8 cellular contexts compared by ENCODE assay signal in the genomic region with DNA sequence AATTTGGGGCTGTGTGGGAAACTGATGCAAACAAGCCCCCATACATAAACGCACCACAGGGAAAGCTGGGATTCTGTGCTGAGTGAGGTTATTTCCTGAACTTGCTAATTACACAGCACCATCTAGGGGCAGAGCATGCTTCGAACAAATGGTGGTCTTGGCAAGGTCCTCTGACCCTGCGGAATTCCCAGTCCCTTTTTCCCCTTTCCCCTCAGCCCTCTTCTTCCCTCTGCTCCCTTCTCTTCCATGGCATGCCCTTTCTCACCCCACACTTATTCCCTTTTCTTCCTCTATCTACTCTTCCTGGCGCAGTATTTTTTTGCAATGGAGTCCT.
DNase-seq lines count a peak whose midpoint lies in the region; ATAC-seq and TF ChIP-seq lines count a peak whose summit lies in the region.

No MANE protein-coding gene starts in this region.

- H3K4me3 ChIP-seq in LNCaP clone FGC (ENCODE audit: low read depth, low read length) (no peak overlapping the region), astrocyte of the spinal cord (ENCODE audit: low read depth, low read length) (no peak overlapping the region)

- peak; percentile 45 for TF ChIP-seq CTCF in LNCaP clone FGC (IDR thresholded peaks at IDR 0.05; ENCODE audit: control insufficient read depth, extremely low read depth, insufficient read depth)
- peak; percentile 68 for TF ChIP-seq CTCF in astrocyte of the spinal cord (IDR thresholded peaks at IDR 0.05; ENCODE audit: low read depth, low read length)
- TF ChIP-seq CTCF in CD14-positive monocyte (IDR thresholded peaks at IDR 0.05) = no peak

- H3K4me3 Mint-ChIP-seq in CD14-positive monocyte = no peak overlapping the region

- intact Hi-C loops in CD14-positive monocyte (cut with micrococcal nuclease) = no loop called here

- DNase-seq in COR-L47 (lab: John Stamatoyannopoulos, UW) (peak; percentile 18), LNCaP clone FGC (ENCODE audit: low read depth) (no peak), astrocyte of the spinal cord (ENCODE audit: low read depth, low spot score) (peak; percentile 53), kidney tubule cell (ENCODE audit: low spot score) (peak; percentile 59), CD14-positive monocyte (ENCODE audit: low spot score) (no peak)
- DNase-seq in activated CD4-positive, CD25-positive, alpha-beta regulatory T cell treated with anti-CD3 and anti-CD28 coated beads, Interleukin-2, amount 50 U/mL, for 72 hours = no peak

- in situ Hi-C loops in astrocyte of the spinal cord (cut with HindIII; ENCODE audit: low sequenced_read_pairs) = no loop called here

- H3K4me1 Mint-ChIP-seq in CD14-positive monocyte = peaks cover 14% of the 10 kb centered on the region

- H3K27me3 Mint-ChIP-seq in CD14-positive monocyte (ENCODE audit: low read depth in 3 of 3) = peaks cover 1 to 9% (median 5%) of the 10 kb centered on the region in 3 donors

- ATAC-seq in HG03196 (IDR thresholded peaks at IDR 0.05; ENCODE audit: unreplicated experiment) (no peak), GM19455 (IDR thresholded peaks at IDR 0.05; ENCODE audit: unreplicated experiment) (no peak)

- no peak overlapping the region for H3K27ac Mint-ChIP-seq in CD14-positive monocyte

- H3K36me3 Mint-ChIP-seq in CD14-positive monocyte = no peaks in the 10 kb centered on the region

- H3K9me3 Mint-ChIP-seq in CD14-positive monocyte = peaks cover 0 to 4% (median 0%) of the 10 kb centered on the region in 7 donors

Comparison
In these comparisons a context has a peak if more than half of its experiments do, and no peak if none do; other contexts are left out.
1. DNase-seq: peak in COR-L47 (single experiment), astrocyte of the spinal cord (single experiment) and kidney tubule cell (single experiment); none in LNCaP clone FGC (single experiment), CD14-positive monocyte (single experiment) and activated CD4-positive, CD25-positive, alpha-beta regulatory T cell treated with anti-CD3 and anti-CD28 coated beads, Interleukin-2, amount 50 U/mL, for 72 hours (single experiment).